ENCODE assay signal across 18 cellular contexts in the genomic region with DNA sequence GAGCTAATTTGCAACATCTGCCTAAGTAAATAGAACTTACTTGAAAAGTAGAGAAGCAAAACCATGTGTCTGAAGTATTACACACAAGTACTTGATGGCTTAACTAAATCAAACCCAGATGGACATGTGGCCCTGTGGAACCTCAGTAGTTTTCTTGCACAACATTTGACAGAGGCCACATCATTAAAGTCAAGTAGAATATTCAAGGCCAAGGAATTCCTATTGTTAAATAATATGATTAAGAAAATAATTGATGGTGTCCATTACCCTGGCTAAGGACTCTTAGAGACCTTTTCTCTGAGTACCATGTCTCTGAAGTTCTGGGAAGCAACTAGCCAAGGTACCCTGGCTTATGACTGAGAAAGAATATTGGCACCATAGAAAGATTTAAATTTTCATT.
DNase-seq lines count a peak whose midpoint lies in the region; ATAC-seq and TF ChIP-seq lines count a peak whose summit lies in the region.
"Had no signal": no experiment of that assay in that cellular context is flagged by ENCODE, and none has a peak within 500 bp of the region (broad histone marks: within the 10 kb centered on the region; RNA-seq: fewer than 3 reads in every experiment).

No MANE protein-coding gene starts in this region.

- H3K4me1 ChIP-seq in heart left ventricle: no peaks in the 10 kb centered on the region
- H3K4me1 ChIP-seq in gastrocnemius medialis: no peaks in the 10 kb centered on the region
- H3K4me1 ChIP-seq: BLaER1 treated with 17β-estradiol and CSF1 and Interleukin-3, amounts not matched to agents 10 nM and 100 nM had no signal

- H3K27ac ChIP-seq in heart left ventricle (no peak overlapping the region), gastrocnemius medialis (no peak overlapping the region)
- H3K27ac ChIP-seq: BLaER1 treated with 17β-estradiol and CSF1 and Interleukin-3, amounts not matched to agents 10 nM and 100 nM; HL-60 had no signal

- H3K36me3 ChIP-seq in heart left ventricle: no peaks in the 10 kb centered on the region
- no peaks in the 10 kb centered on the region for H3K36me3 ChIP-seq in gastrocnemius medialis
- H3K36me3 ChIP-seq: BLaER1 treated with 17β-estradiol and CSF1 and Interleukin-3, amounts not matched to agents 10 nM and 100 nM had no signal

- in situ Hi-C loops in gastrocnemius medialis (cut with MboI; ENCODE audit: low sequenced_read_pairs in 4 of 4): no loop called here

- peaks cover 0 to 6% (median 0%) of the 10 kb centered on the region in 12 donors for H3K9me3 ChIP-seq in heart left ventricle
- H3K9me3 ChIP-seq in gastrocnemius medialis: no peaks in the 10 kb centered on the region

- TF ChIP-seq POLR2A in heart left ventricle (IDR thresholded peaks at IDR 0.05): no peak
- no peak for TF ChIP-seq POLR2A in gastrocnemius medialis (IDR thresholded peaks at IDR 0.05)

- no peak for TF ChIP-seq CTCF in fibroblast of the aortic adventitia (IDR thresholded peaks at IDR 0.05; ENCODE audit: insufficient read depth, low read length)
- no peak for TF ChIP-seq CTCF in heart left ventricle (IDR thresholded peaks at IDR 0.05)
- no peak for TF ChIP-seq CTCF in gastrocnemius medialis (IDR thresholded peaks at IDR 0.05 in 4 of 5, conservative IDR thresholded peaks at IDR 0.05 in 1 of 5)

- no peak overlapping the region for H3K4me3 ChIP-seq in fibroblast of the aortic adventitia (ENCODE audit: low read depth, low read length)
- H3K4me3 ChIP-seq in heart left ventricle: no peak overlapping the region
- no peak overlapping the region for H3K4me3 ChIP-seq in gastrocnemius medialis
- H3K4me3 ChIP-seq: BLaER1 treated with 17β-estradiol and CSF1 and Interleukin-3, amounts not matched to agents 10 nM and 100 nM had no signal

- DNase-seq in AG08395 (ENCODE audit: low spot score): peak; percentile 48
- DNase-seq in GM04504 (ENCODE audit: low read depth): peak; percentile 86
- DNase-seq in fibroblast of the aortic adventitia (ENCODE audit: low read depth): peak; percentile 72
- DNase-seq in heart left ventricle: no peak
- no peak for DNase-seq in A172 (ENCODE audit: low spot score)
- DNase-seq in gastrocnemius medialis: no peak
- no peak for DNase-seq in posterior vena cava (ENCODE audit: low spot score)
- DNase-seq: CD8-positive, alpha-beta memory T cell; DND-41; GDM1; NCI-H1417; NCI-H187 treated with DMSO at 0.1 percent for 48 hours; NCI-H446; NCI-H69; SHP77 treated with DMSO at 0.1 percent for 48 hours had no signal

- H3K27me3 ChIP-seq in heart left ventricle: no peaks in the 10 kb centered on the region
- no peaks in the 10 kb centered on the region for H3K27me3 ChIP-seq in gastrocnemius medialis
- H3K27me3 ChIP-seq: BLaER1 treated with 17β-estradiol and CSF1 and Interleukin-3, amounts not matched to agents 10 nM and 100 nM had no signal

- ATAC-seq in SK-N-SH treated with all-trans-retinoic acid at 6 μM for 48 hours (peak; percentile 69), heart left ventricle (no peak), gastrocnemius medialis (no peak)

- intact Hi-C loops in heart left ventricle (cut with DNase I) (no loop called here), gastrocnemius medialis (cut with DNase I; ENCODE audit: low total_unique reads) (no loop called here), posterior vena cava (cut with DNase I) (no loop called here)

TF ChIP-seq in SK-N-SH treated with all-trans-retinoic acid at 6 μM for 48 hours, 23 proteins besides CTCF, POLR2A, EP300 and RAD21:
- TF ChIP-seq TOX (CRISPR knock-in tag; IDR thresholded peaks at IDR 0.05; ENCODE audit: borderline replicate concordance): no peak
- peak; percentile 84 for TF ChIP-seq TCF4 (CRISPR knock-in tag; IDR thresholded peaks at IDR 0.05; ENCODE audit: borderline replicate concordance)
- TF ChIP-seq PPARA (CRISPR knock-in tag; IDR thresholded peaks at IDR 0.05; ENCODE audit: borderline replicate concordance): no peak
- peak; percentile 93 for TF ChIP-seq ZC3H10 (CRISPR knock-in tag; IDR thresholded peaks at IDR 0.05)
- TF ChIP-seq, protein P1, sequence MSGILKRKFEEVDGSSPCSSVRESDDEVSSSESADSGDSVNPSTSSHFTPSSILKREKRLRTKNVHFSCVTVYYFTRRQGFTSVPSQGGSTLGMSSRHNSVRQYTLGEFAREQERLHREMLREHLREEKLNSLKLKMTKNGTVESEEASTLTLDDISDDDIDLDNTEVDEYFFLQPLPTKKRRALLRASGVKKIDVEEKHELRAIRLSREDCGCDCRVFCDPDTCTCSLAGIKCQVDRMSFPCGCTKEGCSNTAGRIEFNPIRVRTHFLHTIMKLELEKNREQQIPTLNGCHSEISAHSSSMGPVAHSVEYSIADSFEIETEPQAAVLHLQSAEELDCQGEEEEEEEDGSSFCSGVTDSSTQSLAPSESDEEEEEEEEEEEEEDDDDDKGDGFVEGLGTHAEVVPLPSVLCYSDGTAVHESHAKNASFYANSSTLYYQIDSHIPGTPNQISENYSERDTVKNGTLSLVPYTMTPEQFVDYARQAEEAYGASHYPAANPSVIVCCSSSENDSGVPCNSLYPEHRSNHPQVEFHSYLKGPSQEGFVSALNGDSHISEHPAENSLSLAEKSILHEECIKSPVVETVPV (CRISPR knock-in tag; IDR thresholded peaks at IDR 0.05): no peak; the same call in 1 of the 2 replicates
- TF ChIP-seq, protein P2, sequence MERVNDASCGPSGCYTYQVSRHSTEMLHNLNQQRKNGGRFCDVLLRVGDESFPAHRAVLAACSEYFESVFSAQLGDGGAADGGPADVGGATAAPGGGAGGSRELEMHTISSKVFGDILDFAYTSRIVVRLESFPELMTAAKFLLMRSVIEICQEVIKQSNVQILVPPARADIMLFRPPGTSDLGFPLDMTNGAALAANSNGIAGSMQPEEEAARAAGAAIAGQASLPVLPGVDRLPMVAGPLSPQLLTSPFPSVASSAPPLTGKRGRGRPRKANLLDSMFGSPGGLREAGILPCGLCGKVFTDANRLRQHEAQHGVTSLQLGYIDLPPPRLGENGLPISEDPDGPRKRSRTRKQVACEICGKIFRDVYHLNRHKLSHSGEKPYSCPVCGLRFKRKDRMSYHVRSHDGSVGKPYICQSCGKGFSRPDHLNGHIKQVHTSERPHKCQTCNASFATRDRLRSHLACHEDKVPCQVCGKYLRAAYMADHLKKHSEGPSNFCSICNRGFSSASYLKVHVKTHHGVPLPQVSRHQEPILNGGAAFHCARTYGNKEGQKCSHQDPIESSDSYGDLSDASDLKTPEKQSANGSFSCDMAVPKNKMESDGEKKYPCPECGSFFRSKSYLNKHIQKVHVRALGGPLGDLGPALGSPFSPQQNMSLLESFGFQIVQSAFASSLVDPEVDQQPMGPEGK (CRISPR knock-in tag; IDR thresholded peaks at IDR 0.05; ENCODE audit: borderline replicate concordance): peak; percentile 72; the same call in 1 of the 2 replicates
- TF ChIP-seq CSDC2 (CRISPR knock-in tag; IDR thresholded peaks at IDR 0.05): 0 out of 2 replicates have a peak, but pooled peaks have one; percentile 68
- no peak for TF ChIP-seq ARNTL (CRISPR knock-in tag; IDR thresholded peaks at IDR 0.05; ENCODE audit: borderline replicate concordance, low read depth)
- TF ChIP-seq, protein P3, sequence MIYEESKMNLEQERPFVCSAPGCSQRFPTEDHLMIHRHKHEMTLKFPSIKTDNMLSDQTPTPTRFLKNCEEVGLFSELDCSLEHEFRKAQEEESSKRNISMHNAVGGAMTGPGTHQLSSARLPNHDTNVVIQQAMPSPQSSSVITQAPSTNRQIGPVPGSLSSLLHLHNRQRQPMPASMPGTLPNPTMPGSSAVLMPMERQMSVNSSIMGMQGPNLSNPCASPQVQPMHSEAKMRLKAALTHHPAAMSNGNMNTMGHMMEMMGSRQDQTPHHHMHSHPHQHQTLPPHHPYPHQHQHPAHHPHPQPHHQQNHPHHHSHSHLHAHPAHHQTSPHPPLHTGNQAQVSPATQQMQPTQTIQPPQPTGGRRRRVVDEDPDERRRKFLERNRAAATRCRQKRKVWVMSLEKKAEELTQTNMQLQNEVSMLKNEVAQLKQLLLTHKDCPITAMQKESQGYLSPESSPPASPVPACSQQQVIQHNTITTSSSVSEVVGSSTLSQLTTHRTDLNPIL (CRISPR knock-in tag; IDR thresholded peaks at IDR 0.05; ENCODE audit: low read depth): peak; percentile 71; the same call in 1 of the 2 replicates
- peak; percentile 93 for TF ChIP-seq ZNF70 (CRISPR knock-in tag; IDR thresholded peaks at IDR 0.05)
- TF ChIP-seq SNAI2 (CRISPR knock-in tag; IDR thresholded peaks at IDR 0.05): peak; percentile 40; the same call in 1 of the 2 replicates
- TF ChIP-seq GLIS3 (CRISPR knock-in tag; IDR thresholded peaks at IDR 0.05): 0 out of 2 replicates have a peak, but pooled peaks have one; percentile 35
- no peak for TF ChIP-seq ZNF8 (CRISPR knock-in tag; IDR thresholded peaks at IDR 0.05)
- no peak for TF ChIP-seq RARB (CRISPR knock-in tag; IDR thresholded peaks at IDR 0.05)
- TF ChIP-seq ZFP3 (CRISPR knock-in tag; IDR thresholded peaks at IDR 0.05): peak; percentile 28; the same call in 1 of the 2 replicates
- TF ChIP-seq POU6F1 (CRISPR knock-in tag; IDR thresholded peaks at IDR 0.05; ENCODE audit: borderline replicate concordance, low read depth): peak; percentile 89; the same call in 1 of the 2 replicates
- TF ChIP-seq OSR1 (CRISPR knock-in tag; IDR thresholded peaks at IDR 0.05): no peak
- TF ChIP-seq ESRRG (CRISPR knock-in tag; IDR thresholded peaks at IDR 0.05): peak; percentile 88; the same call in 1 of the 2 replicates
- peak; percentile 97 for TF ChIP-seq ISL1 (CRISPR knock-in tag; IDR thresholded peaks at IDR 0.05)

Comparison
In these comparisons a context has a peak if more than half of its experiments do, and no peak if none do; other contexts are left out.
1. DNase-seq: peak in AG08395 (single experiment), GM04504 (single experiment) and fibroblast of the aortic adventitia (single experiment); none in heart left ventricle (0 of 5), A172 (single experiment), gastrocnemius medialis (0 of 2) and posterior vena cava (single experiment).